24 cellular contexts compared by ENCODE assay signal in genomic region chr17:9110501-9110900, GRCh38.
"Had no signal": no experiment of that assay in that cellular context is flagged by ENCODE, and none has a peak within 500 bp of the region (broad histone marks: within the 10 kb centered on the region; RNA-seq: fewer than 3 reads in every experiment).

No MANE protein-coding gene starts in this region.

- H3K9me3 Mint-ChIP-seq: T-cell had no signal

- DNase-seq: IMR-90, Karpas-422, KG1, MG63, NCI-H1092 treated with DMSO at 0.1 percent for 48 hours, NCI-H1436, NCI-H187, NCI-H2029, NCI-H2081 treated with DMSO at 0.1 percent for 48 hours, NCI-H2171, NCI-H226, NCI-H446, NCI-H510A, NCI-H524 treated with DMSO at 0.1 percent for 48 hours, NCI-H69, NCI-H774, Right ventricle myocardium superior, RPMI8226, SIG-M5, SK-N-SH, SW 1271, T-cell had no signal

- H3K27ac ChIP-seq: HL-60 had no signal

- H3K27ac Mint-ChIP-seq: T-cell had no signal

- H3K9me3 ChIP-seq: MG63, SK-N-SH had no signal

- H3K4me2 ChIP-seq: SK-N-SH had no signal

- H3K36me3 Mint-ChIP-seq: T-cell had no signal

- H3K4me1 Mint-ChIP-seq: T-cell had no signal

- ATAC-seq: HepG2, T-cell had no signal

- H3K4me3 ChIP-seq: MG63 had no signal

- H3K36me3 ChIP-seq: MG63 had no signal

- H3K4me3 Mint-ChIP-seq: T-cell had no signal

- H3K9ac ChIP-seq: SK-N-SH had no signal
